Comparison of ENCODE assay signal across 9 cellular contexts in genomic region chr2:43169987-43170732, GRCh38. TPM values are rescaled to one million over a fixed set of nuclear protein-coding genes. Genes with fewer than 3 reads are reported as not detected.
DNase-seq lines count a peak whose midpoint lies in the region; ATAC-seq, FAIRE-seq and TF ChIP-seq lines count a peak whose summit lies in the region.
"Had no signal": no experiment of that assay in that cellular context is flagged by ENCODE, and none has a peak within 500 bp of the region (broad histone marks: within the 10 kb centered on the region; RNA-seq: fewer than 3 reads in every experiment).

No MANE protein-coding gene starts in this region.

- TF ChIP-seq POLR2A in right lobe of liver (IDR thresholded peaks at IDR 0.05): no peak

- ATAC-seq in right lobe of liver (peak; percentile 24 to 64 (median 49)), GM18867 (IDR thresholded peaks at IDR 0.05; ENCODE audit: unreplicated experiment) (no peak), GM19452 (IDR thresholded peaks at IDR 0.05; ENCODE audit: unreplicated experiment) (no peak)
- peak; percentile 38 for ATAC-seq in stimulated activated naive CD8-positive, alpha-beta T cell treated with anti-CD3 and anti-CD28 coated beads, Interleukin-15, amount 100 ng/mL, for 72 hours

- H3K27ac ChIP-seq in SU-DHL-6 (ENCODE audit: low read depth, low read length) (peak overlapping the region; percentile 62), astrocyte (ENCODE audit: low read depth, low read length) (no peak overlapping the region), right lobe of liver (peak overlapping the region in 2 of 3 donors; percentile 38 to 51)
- H3K27ac ChIP-seq: SK-N-MC had no signal

- TF ChIP-seq CTCF in GM12874 (IDR thresholded peaks at IDR 0.05; ENCODE audit: insufficient read depth, low read depth, low read length) (peak; percentile 81), SU-DHL-6 (IDR thresholded peaks at IDR 0.05; ENCODE audit: insufficient read depth, low read length, poor library complexity, severe bottlenecking) (peak; percentile 94), astrocyte (IDR thresholded peaks at IDR 0.05; ENCODE audit: insufficient read depth, low read depth, low read length) (peak; percentile 18), right lobe of liver (IDR thresholded peaks at IDR 0.05) (peak; percentile 42 to 72 (median 56))

- H3K4me2 ChIP-seq in SU-DHL-6 (ENCODE audit: low read depth, low read length, poor library complexity, severe bottlenecking): peak overlapping the region; percentile 46
- H3K4me2 ChIP-seq in astrocyte (ENCODE audit: low read length): no peak overlapping the region

- intact Hi-C loops in right lobe of liver (cut with DNase I): loop anchor here in 1 of 2 donors (10.0 kb wide), 2 partner anchors 55 to 205 kb away; partner anchors contain the start of gene ZFP36L2

- no peaks in the 10 kb centered on the region for H3K9me2 ChIP-seq in SU-DHL-6 (replicated peaks; ENCODE audit: insufficient read depth, low read length)

- no peaks in the 10 kb centered on the region for H4K20me1 ChIP-seq in SU-DHL-6 (ENCODE audit: low read depth, low read length)
- H4K20me1 ChIP-seq in astrocyte (ENCODE audit: insufficient read depth, low read length): no peaks in the 10 kb centered on the region

- H3K4me3 ChIP-seq in SU-DHL-6 (ENCODE audit: insufficient read depth, low read length, poor library complexity, severe bottlenecking) (peak overlapping the region; percentile 0), astrocyte (ENCODE audit: insufficient read depth, low read depth, low read length) (no peak overlapping the region), right lobe of liver (no peak overlapping the region)
- H3K4me3 ChIP-seq: SK-N-MC had no signal

- H3K9me3 ChIP-seq in SU-DHL-6 (ENCODE audit: insufficient read depth, low read length) (no peaks in the 10 kb centered on the region), astrocyte (ENCODE audit: insufficient read depth, low read depth, low read length) (peaks cover 10% of the 10 kb centered on the region), right lobe of liver (no peaks in the 10 kb centered on the region)

- no peaks in the 10 kb centered on the region for H3K79me2 ChIP-seq in SU-DHL-6 (ENCODE audit: insufficient read depth, low read length)
- H3K79me2 ChIP-seq in astrocyte (ENCODE audit: insufficient read depth, low read length): no peaks in the 10 kb centered on the region

- no peaks in the 10 kb centered on the region for H3K36me3 Mint-ChIP-seq in astrocyte (ENCODE audit: low read depth, unreplicated experiment)

- H3K9ac ChIP-seq in SU-DHL-6 (ENCODE audit: low read length): peak overlapping the region; percentile 52
- no peak overlapping the region for H3K9ac ChIP-seq in astrocyte (ENCODE audit: low read length)

- H3K27me3 Mint-ChIP-seq in astrocyte (ENCODE audit: low read depth, unreplicated experiment): peaks cover 2% of the 10 kb centered on the region
- H3K27me3 Mint-ChIP-seq in stimulated activated naive CD8-positive, alpha-beta T cell treated with anti-CD3 and anti-CD28 coated beads, Interleukin-15, amount 100 ng/mL, for 72 hours: no peaks in the 10 kb centered on the region

- H3K4me1 ChIP-seq in astrocyte (ENCODE audit: insufficient read depth, low read length) (peaks cover 18% of the 10 kb centered on the region), right lobe of liver (peaks cover 0 to 9% (median 0%) of the 10 kb centered on the region in 4 donors)

- peaks cover 21% of the 10 kb centered on the region; the same call in 1 of the 2 replicates for H3F3A ChIP-seq in SU-DHL-6 (ENCODE audit: insufficient read depth)

- no peaks in the 10 kb centered on the region for H3K27me3 ChIP-seq in SU-DHL-6 (ENCODE audit: low read length)
- no peaks in the 10 kb centered on the region for H3K27me3 ChIP-seq in astrocyte (ENCODE audit: insufficient read depth, low read length)
- no peaks in the 10 kb centered on the region for H3K27me3 ChIP-seq in right lobe of liver

- DNase-seq in astrocyte (ENCODE audit: low read depth) (no peak), right lobe of liver (peak in 1 of 3 donors; percentile 74), KG1 (lab: John Stamatoyannopoulos, UW) (no peak)
- DNase-seq in stimulated activated naive CD8-positive, alpha-beta T cell treated with anti-CD3 and anti-CD28 coated beads, Interleukin-15, amount 100 ng/mL, for 72 hours: peak; percentile 72 to 78

- no peak for FAIRE-seq in astrocyte (lab: Jason Lieb, UNC)

- H3K4me3 Mint-ChIP-seq in astrocyte (ENCODE audit: unreplicated experiment): no peak overlapping the region
- peak overlapping the region; percentile 61 to 89 for H3K4me3 Mint-ChIP-seq in stimulated activated naive CD8-positive, alpha-beta T cell treated with anti-CD3 and anti-CD28 coated beads, Interleukin-15, amount 100 ng/mL, for 72 hours

- H3K27ac Mint-ChIP-seq in astrocyte (ENCODE audit: unreplicated experiment): no peak overlapping the region
- H3K27ac Mint-ChIP-seq in stimulated activated naive CD8-positive, alpha-beta T cell treated with anti-CD3 and anti-CD28 coated beads, Interleukin-15, amount 100 ng/mL, for 72 hours: peak overlapping the region; percentile 87

- WGBS in right lobe of liver (ENCODE audit: insufficient coverage, low coverage, low lambda C conversion rate, missing lambda C conversion rate): 42% methylated on average over 8 of the region's 13 CpGs

- H3K36me3 ChIP-seq in SU-DHL-6 (ENCODE audit: low read length) (no peaks in the 10 kb centered on the region), astrocyte (ENCODE audit: insufficient read depth, low read length) (no peaks in the 10 kb centered on the region), right lobe of liver (no peaks in the 10 kb centered on the region)

- H3K9me3 Mint-ChIP-seq in astrocyte (ENCODE audit: unreplicated experiment): no peaks in the 10 kb centered on the region
- peaks cover 0 to 6% of the 10 kb centered on the region in 2 donors for H3K9me3 Mint-ChIP-seq in stimulated activated naive CD8-positive, alpha-beta T cell treated with anti-CD3 and anti-CD28 coated beads, Interleukin-15, amount 100 ng/mL, for 72 hours

- no peak overlapping the region for H2AFZ ChIP-seq in SU-DHL-6 (ENCODE audit: low read depth, low read length, severe bottlenecking)
- no peak overlapping the region for H2AFZ ChIP-seq in astrocyte (ENCODE audit: low read depth, low read length)

- peaks cover 30% of the 10 kb centered on the region for H3K4me1 Mint-ChIP-seq in astrocyte (ENCODE audit: low read depth, unreplicated experiment)
- H3K4me1 Mint-ChIP-seq in stimulated activated naive CD8-positive, alpha-beta T cell treated with anti-CD3 and anti-CD28 coated beads, Interleukin-15, amount 100 ng/mL, for 72 hours: peaks cover 87% of the 10 kb centered on the region

RNA-seq across cellular contexts. Expression of gene ZFP36L2, which starts 56.2 kb away (rescaled TPM):
- total RNA-seq in astrocyte (44.5 and 49.5 TPM in 2 replicates), right lobe of liver (10 to 100 TPM; 20.8 to 50.0 (median 33.6) TPM)

Comparison
In these comparisons a context has a peak if more than half of its experiments do, and no peak if none do; other contexts are left out.
1. CTCF ChIP-seq: peak in every context shown above with its lines; median percentile 94 in SU-DHL-6; 81 in GM12874; 56 in right lobe of liver; 18 in astrocyte.
2. DNase-seq: peak in stimulated activated naive CD8-positive, alpha-beta T cell treated with anti-CD3 and anti-CD28 coated beads, Interleukin-15, amount 100 ng/mL, for 72 hours (2 of 2); none in astrocyte (single experiment) and KG1 (single experiment).
3. ATAC-seq: peak in right lobe of liver (4 of 4) and stimulated activated naive CD8-positive, alpha-beta T cell treated with anti-CD3 and anti-CD28 coated beads, Interleukin-15, amount 100 ng/mL, for 72 hours (single experiment); none in GM18867 (single experiment) and GM19452 (single experiment).